Comparison of ENCODE assay signal across 8 cellular contexts in the genomic region with DNA sequence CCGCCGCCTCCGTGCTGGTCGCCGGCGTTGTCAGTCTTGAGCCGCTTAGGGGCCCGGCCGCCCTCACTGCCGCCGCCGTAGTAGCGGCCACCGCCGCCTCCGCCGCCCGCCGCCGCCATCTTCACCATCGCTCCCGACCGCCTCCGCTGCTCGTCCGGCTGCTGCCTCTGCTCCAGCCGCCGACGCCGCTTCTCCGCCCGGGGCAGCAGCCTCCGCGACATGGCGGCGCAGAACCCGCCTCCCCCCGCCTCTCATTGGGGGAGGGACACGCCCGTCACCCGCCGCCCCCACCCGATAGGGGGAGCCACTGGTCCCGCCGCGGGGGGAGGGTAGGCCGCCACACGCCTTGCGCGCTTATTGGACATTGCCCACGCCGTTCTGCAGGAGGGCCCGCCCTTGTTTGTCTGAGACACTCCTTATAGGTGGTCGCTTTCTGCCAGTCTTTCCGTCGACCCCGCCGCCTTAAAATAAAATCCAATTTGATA. TPM values are rescaled to one million over a fixed set of nuclear protein-coding genes. Genes with fewer than 3 reads are reported as not detected.
DNase-seq lines count a peak whose midpoint lies in the region; ATAC-seq and TF ChIP-seq lines count a peak whose summit lies in the region.

A gene (minus strand): TSS at position 241 of the 485 bp plus-strand sequence. CDS start 20 bp downstream, at position 221.

- peaks cover 3% of the 10 kb centered on the region; the same call in 1 of the 2 replicates for H3K27me3 Mint-ChIP-seq in H9 (ENCODE audit: low read depth)
- no peaks in the 10 kb centered on the region for H3K27me3 Mint-ChIP-seq in activated naive CD4-positive, alpha-beta T cell treated with anti-CD3 and anti-CD28 coated beads for 36 hours (ENCODE audit: low read depth)

- H2AFZ ChIP-seq in H9 (ENCODE audit: low read length), result no peak within 1 kb of the TSS

- H3K23ac ChIP-seq in H9 (ENCODE audit: insufficient read length, low read depth, low read length), result no peak within 1 kb of the TSS

- peak within 1 kb of the TSS; percentile 29; the same call in 1 of the 2 replicates for H3K4ac ChIP-seq in H9 (ENCODE audit: low read depth, low read length)

- peak within 1 kb of the TSS; percentile 87 for H3K18ac ChIP-seq in H9 (ENCODE audit: insufficient read length, low read depth, low read length)

- no peak within 1 kb of the TSS for H4K8ac ChIP-seq in H9 (replicated peaks; ENCODE audit: insufficient read length, low read depth, low read length)

- H3K4me3 ChIP-seq in GM08714 (ENCODE audit: low read length), result peak within 1 kb of the TSS; percentile 97
- peak within 1 kb of the TSS; percentile 71 for H3K4me3 ChIP-seq in NT2/D1 (ENCODE audit: insufficient read length, low read depth)
- peak within 1 kb of the TSS; percentile 80 to 98 (median 90) for H3K4me3 ChIP-seq in heart right ventricle
- H3K4me3 ChIP-seq in retinal pigment epithelial cell (ENCODE audit: low read length), result peak within 1 kb of the TSS; percentile 65

- no peaks in the 10 kb centered on the region for H3K9me3 ChIP-seq in H9 (ENCODE audit: control insufficient read depth, low read depth, low read length)
- H3K9me3 ChIP-seq in NT2/D1 (ENCODE audit: insufficient read depth, low read length), result no peaks in the 10 kb centered on the region
- no peaks in the 10 kb centered on the region for H3K9me3 ChIP-seq in heart right ventricle

- H3K79me2 ChIP-seq in H9 (ENCODE audit: insufficient read depth, low read length), result peaks cover 18% of the 10 kb centered on the region

- peaks cover 4% of the 10 kb centered on the region for H4K20me1 ChIP-seq in H9 (ENCODE audit: control insufficient read depth, insufficient read depth, insufficient read length)

- peaks cover 40% of the 10 kb centered on the region for H3K36me3 ChIP-seq in NT2/D1 (ENCODE audit: insufficient read depth, insufficient read length, low read length)
- H3K36me3 ChIP-seq in heart right ventricle, result peaks cover 0 to 38% (median 30%) of the 10 kb centered on the region in 9 donors

- intact Hi-C loops in activated naive CD4-positive, alpha-beta T cell treated with anti-CD3 and anti-CD28 coated beads for 36 hours (cut with micrococcal nuclease), result loop anchor here (1.0 to 10.0 kb wide), 12 partner anchors 11 to 587 kb away; a partner anchor contains a TSS
- intact Hi-C loops in heart right ventricle (cut with DNase I), result loop anchor here in 7 of 10 donors (1.0 to 10.0 kb wide), 10 partner anchors 18 to 215 kb away; a partner anchor contains a TSS

- no peak within 1 kb of the TSS for H3K56ac ChIP-seq in H9 (ENCODE audit: insufficient read length, low read depth, low read length)

- peak within 1 kb of the TSS; percentile 97 for H3K4me2 ChIP-seq in H9 (ENCODE audit: insufficient read depth, insufficient read length, low read length)

- no peak within 1 kb of the TSS for H2BK20ac ChIP-seq in H9 (ENCODE audit: low read depth, low read length, poor library complexity, severe bottlenecking)

- H3K14ac ChIP-seq in H9 (ENCODE audit: insufficient read depth, low read length), result peak within 1 kb of the TSS; percentile 88

- H3K36me3 Mint-ChIP-seq in H9 (ENCODE audit: insufficient read depth in 1 of 3, low read depth in 3 of 3), result peaks cover 39 to 44% (median 43%) of the 10 kb centered on the region in 3 experiments
- peaks cover 44% of the 10 kb centered on the region for H3K36me3 Mint-ChIP-seq in activated naive CD4-positive, alpha-beta T cell treated with anti-CD3 and anti-CD28 coated beads for 36 hours (ENCODE audit: low read depth)

- H3K9ac ChIP-seq in H9 (ENCODE audit: extremely low read depth, insufficient read length, low read length), result peak within 1 kb of the TSS; percentile 96
- H3K9ac ChIP-seq in NT2/D1 (ENCODE audit: insufficient read length, low read depth), result peak within 1 kb of the TSS; percentile 89

- H4K5ac ChIP-seq in H9 (ENCODE audit: insufficient read length, low read depth, low read length), result no peak within 1 kb of the TSS

- peak within 1 kb of the TSS; percentile 35 for H2BK5ac ChIP-seq in H9 (ENCODE audit: insufficient read length, low read length)

- no CpG with 5 or more reads among the region's 58 CpGs for WGBS in H9 (ENCODE audit: extremely low coverage, insufficient read length, low lambda C conversion rate)
- 0 to 1% methylated on average over 53 to 56 of the region's 58 CpGs for WGBS in heart right ventricle, 2 donors

- no peak within 1 kb of the TSS for H2BK12ac ChIP-seq in H9 (ENCODE audit: insufficient read length, low read depth, low read length)

- peaks cover 8% of the 10 kb centered on the region for H3K79me1 ChIP-seq in H9 (ENCODE audit: insufficient read depth, low read depth, low read length, poor library complexity, severe bottlenecking)

- peak within 1 kb of the TSS; percentile 92 to 95 for H3K4me3 Mint-ChIP-seq in H9
- H3K4me3 Mint-ChIP-seq in activated naive CD4-positive, alpha-beta T cell treated with anti-CD3 and anti-CD28 coated beads for 36 hours, result peak within 1 kb of the TSS; percentile 91

- H3K23me2 ChIP-seq in H9 (ENCODE audit: insufficient read length, low read depth, low read length, poor library complexity, severe bottlenecking), result peaks cover 26% of the 10 kb centered on the region

- TF ChIP-seq CTCF in H9 (conservative IDR thresholded peaks at IDR 0.05), result peak; percentile 60
- peak in 8 of 9 donors; percentile 45 to 74 (median 64) for TF ChIP-seq CTCF in heart right ventricle (IDR thresholded peaks at IDR 0.05)
- TF ChIP-seq CTCF in retinal pigment epithelial cell (conservative IDR thresholded peaks at IDR 0.05; ENCODE audit: low read depth, low read length), result peak; percentile 31

- H3T11ph ChIP-seq in H9 (ENCODE audit: low read length), result no peak within 1 kb of the TSS

- H3K4me1 ChIP-seq in H9 (ENCODE audit: insufficient read depth, low read length), result no peaks in the 10 kb centered on the region
- peaks cover 6% of the 10 kb centered on the region for H3K4me1 ChIP-seq in NT2/D1 (ENCODE audit: insufficient read depth, insufficient read length)
- peaks cover 17 to 59% (median 47%) of the 10 kb centered on the region in 9 donors for H3K4me1 ChIP-seq in heart right ventricle

- H3K27ac ChIP-seq in H9 (ENCODE audit: insufficient read length, low read depth, low read length), result peak within 1 kb of the TSS; percentile 64
- peak within 1 kb of the TSS; percentile 99 to 100 (median 100) for H3K27ac ChIP-seq in heart right ventricle

- no peak within 1 kb of the TSS for H4K91ac ChIP-seq in H9 (ENCODE audit: insufficient read length, low read depth, low read length)

- DNase-seq in H9, result no peak
- no peak for DNase-seq in NT2/D1 (ENCODE audit: low read depth, low spot score)
- DNase-seq in activated naive CD4-positive, alpha-beta T cell treated with anti-CD3 and anti-CD28 coated beads for 36 hours, result peak; percentile 100
- DNase-seq in heart right ventricle, result peak in 1 of 2 donors; percentile 99
- DNase-seq in retinal pigment epithelial cell (ENCODE audit: low read depth), result no peak
- DNase-seq in NCI-H446 (lab: John Stamatoyannopoulos, UW), result no peak

- H3K27ac Mint-ChIP-seq in H9, result peak within 1 kb of the TSS; percentile 99 to 100 (median 100)
- peak within 1 kb of the TSS; percentile 96 for H3K27ac Mint-ChIP-seq in activated naive CD4-positive, alpha-beta T cell treated with anti-CD3 and anti-CD28 coated beads for 36 hours

- ATAC-seq in heart right ventricle (peak; percentile 72 to 86 (median 80)), GM18870 (IDR thresholded peaks at IDR 0.05; ENCODE audit: unreplicated experiment) (no peak)

- H3K9me3 Mint-ChIP-seq in H9, result peaks cover 3 to 5% of the 10 kb centered on the region in 2 experiments; a peak in 3 of 5 replicates
- H3K9me3 Mint-ChIP-seq in activated naive CD4-positive, alpha-beta T cell treated with anti-CD3 and anti-CD28 coated beads for 36 hours, result no peaks in the 10 kb centered on the region

- peaks cover 32 to 38% of the 10 kb centered on the region in 2 experiments for H3K4me1 Mint-ChIP-seq in H9
- peaks cover 51% of the 10 kb centered on the region for H3K4me1 Mint-ChIP-seq in activated naive CD4-positive, alpha-beta T cell treated with anti-CD3 and anti-CD28 coated beads for 36 hours (ENCODE audit: low read depth)

- H2BK15ac ChIP-seq in H9 (ENCODE audit: low read depth, low read length), result no peak within 1 kb of the TSS

- H2BK120ac ChIP-seq in H9 (ENCODE audit: low read depth, low read length, poor library complexity, severe bottlenecking), result no peak within 1 kb of the TSS

- H3K27me3 ChIP-seq in H9 (ENCODE audit: insufficient read depth, low read length) (no peaks in the 10 kb centered on the region), NT2/D1 (ENCODE audit: insufficient read depth, insufficient read length) (no peaks in the 10 kb centered on the region), heart right ventricle (no peaks in the 10 kb centered on the region)

- CTCF ChIA-PET in activated naive CD4-positive, alpha-beta T cell treated with anti-CD3 and anti-CD28 coated beads for 36 hours (lab: Charles Lee), result interaction anchor here (0.7 to 1.3 kb wide), 2 partner anchors 20 to 214 kb away, joined by 4 to 6 read pairs; no protein-coding TSS in a partner anchor

- no peak within 1 kb of the TSS for H2AK5ac ChIP-seq in H9 (ENCODE audit: insufficient read length, low read length)

RNA-seq across cellular contexts. Expression of the gene that starts here (rescaled TPM):
- total RNA-seq in H9 (2021), result 704 and 710 TPM in 2 replicates
- 100 to 1,000 TPM; 777 to 829 TPM for total RNA-seq in activated naive CD4-positive, alpha-beta T cell treated with anti-CD3 and anti-CD28 coated beads for 36 hours
- total RNA-seq in heart right ventricle, result 100 to 1,000 TPM; 134 to 196 (median 170) TPM
- 100 to 1,000 TPM; 130 to 181 TPM for polyA plus RNA-seq in heart right ventricle
